In genomic region chr1:163307479-163308171, GRCh38 we compare ENCODE assay signal across 17 cellular contexts. TPM values are rescaled to one million over a fixed set of nuclear protein-coding genes. Genes with fewer than 3 reads are reported as not detected.
DNase-seq lines count a peak whose midpoint lies in the region; ATAC-seq and TF ChIP-seq lines count a peak whose summit lies in the region.
"Had no signal": no experiment of that assay in that cellular context is flagged by ENCODE, and none has a peak within 500 bp of the region (broad histone marks: within the 10 kb centered on the region; RNA-seq: fewer than 3 reads in every experiment).

No MANE protein-coding gene starts in this region.

- H3K4me3 Mint-ChIP-seq in HFFc6, result peak overlapping the region; percentile 84
- H3K4me3 Mint-ChIP-seq: activated naive CD4-positive, alpha-beta T cell treated with anti-CD3 and anti-CD28 coated beads, Interleukin-2, amount 50 U/mL, for 24 hours; WTC11 had no signal

- H3K27me3 Mint-ChIP-seq in HFFc6 (ENCODE audit: insufficient read depth), result no peaks in the 10 kb centered on the region
- H3K27me3 Mint-ChIP-seq: activated naive CD4-positive, alpha-beta T cell treated with anti-CD3 and anti-CD28 coated beads, Interleukin-2, amount 50 U/mL, for 24 hours had no signal

- peak; percentile 41 for DNase-seq in AG04449 (ENCODE audit: low read depth, low spot score)
- peak; percentile 85 for DNase-seq in HFFc6
- peak; percentile 26 for DNase-seq in amniotic stem cell (lab: John Stamatoyannopoulos, UW)
- DNase-seq in glomerular visceral epithelial cell (ENCODE audit: extremely low spot score), result peak; percentile 82
- DNase-seq in T-helper 2 cell, result no peak
- DNase-seq in NCI-H1436 (lab: John Stamatoyannopoulos, UW), result no peak
- no peak for DNase-seq in NCI-H82 (lab: John Stamatoyannopoulos, UW)
- DNase-seq: activated CD8-positive, alpha-beta memory T cell treated with anti-CD3 and anti-CD28 coated beads, Interleukin-2, amount 50 U/mL, for 4 hours; DND-41; GOT3; spleen; testis had no signal

- POLR2A ChIA-PET in AG04449 (lab: Yijun Ruan, JAX), result no interaction called here

- no peak overlapping the region for H3K4me3 ChIP-seq in AG04449 (ENCODE audit: low read depth, low read length)
- H3K4me3 ChIP-seq: SK-N-MC, spleen, testis had no signal

- no peak for ATAC-seq in HG03439 (IDR thresholded peaks at IDR 0.05; ENCODE audit: unreplicated experiment)
- ATAC-seq: esophagus mucosa, WTC11 had no signal

- TF ChIP-seq CTCF in AG04449 (IDR thresholded peaks at IDR 0.05; ENCODE audit: insufficient read depth, low read length, missing control alignments), result no peak
- no peak for TF ChIP-seq CTCF in HFFc6 (IDR thresholded peaks at IDR 0.05)

- CTCF ChIA-PET in AG04449 (lab: Yijun Ruan, JAX), result interaction anchor here (1.4 kb wide), 1 partner anchor 9 kb away, joined by 4 read pairs; no protein-coding TSS in a partner anchor

- H3K4me1 Mint-ChIP-seq in HFFc6 (ENCODE audit: low read depth), result peaks cover 60% of the 10 kb centered on the region
- H3K4me1 Mint-ChIP-seq: activated naive CD4-positive, alpha-beta T cell treated with anti-CD3 and anti-CD28 coated beads, Interleukin-2, amount 50 U/mL, for 24 hours; WTC11 had no signal

- H3K27ac Mint-ChIP-seq in HFFc6, result peak overlapping the region; percentile 95
- H3K27ac Mint-ChIP-seq: activated naive CD4-positive, alpha-beta T cell treated with anti-CD3 and anti-CD28 coated beads, Interleukin-2, amount 50 U/mL, for 24 hours; WTC11 had no signal

- no peaks in the 10 kb centered on the region for H3K9me3 Mint-ChIP-seq in HFFc6
- H3K9me3 Mint-ChIP-seq: activated naive CD4-positive, alpha-beta T cell treated with anti-CD3 and anti-CD28 coated beads, Interleukin-2, amount 50 U/mL, for 24 hours had no signal

- peaks cover 39% of the 10 kb centered on the region for H3K36me3 Mint-ChIP-seq in HFFc6 (ENCODE audit: low read depth)

RNA-seq across cellular contexts. Expression of gene NUF2, which starts 14.1 kb away (rescaled TPM):
- total RNA-seq in HFFc6 (2021; fragmentation: NEBNext Ultra II Directional; extraction: Animal tissue kit (Norgen Biotek cat#: 25700)), result 10 to 100 TPM in 5 of 6 experiments, 1 to 10 TPM in 1; 9.8 to 25.7 (median 23.8) TPM

Comparison
In these comparisons a context has a peak if more than half of its experiments do, and no peak if none do; other contexts are left out.
1. DNase-seq: peak in AG04449 (single experiment), HFFc6 (single experiment), amniotic stem cell (single experiment) and glomerular visceral epithelial cell (single experiment); none in T-helper 2 cell (0 of 5), NCI-H1436 (single experiment) and NCI-H82 (single experiment).